Comparison of ENCODE assay signal across 20 cellular contexts in the genomic region with DNA sequence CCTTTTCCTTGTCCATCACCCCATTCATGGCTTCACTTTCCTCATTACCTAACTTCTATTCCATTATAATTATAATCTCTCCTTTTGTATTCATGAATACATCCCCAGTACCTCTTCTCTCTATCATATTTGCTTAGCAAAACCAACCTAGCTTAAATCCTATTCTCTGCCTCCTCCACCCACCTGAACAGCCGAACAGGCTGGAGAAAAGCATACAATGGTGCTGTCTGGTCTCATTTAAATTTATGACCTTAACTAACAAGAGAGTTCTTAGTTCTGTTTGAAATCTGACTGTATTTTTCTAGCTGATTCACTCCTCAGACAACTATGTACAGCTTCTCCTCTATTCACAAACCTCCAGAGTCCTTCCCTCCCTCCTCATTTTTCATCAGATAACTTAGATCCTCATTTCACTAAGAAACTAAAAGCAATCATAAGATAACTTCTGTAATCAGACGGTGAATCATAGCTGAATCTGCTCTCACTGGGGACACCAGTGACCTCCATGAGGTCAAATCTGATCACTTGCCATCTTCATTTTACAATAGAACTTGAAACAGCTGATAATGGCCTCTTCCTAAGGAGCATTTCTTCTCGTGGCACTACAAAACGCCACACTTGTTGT.
"Had no signal": no experiment of that assay in that cellular context is flagged by ENCODE, and none has a peak within 500 bp of the region (broad histone marks: within the 10 kb centered on the region; RNA-seq: fewer than 3 reads in every experiment).

No MANE protein-coding gene starts in this region.

- H3K27ac Mint-ChIP-seq: activated CD8-positive, alpha-beta memory T cell treated with anti-CD3 and anti-CD28 coated beads, Interleukin-2, amount 10 ng/mL, durations not matched to agents 7 days and 5 days; activated naive CD8-positive, alpha-beta T cell; endodermal cell; immature natural killer cell; natural killer cell had no signal

- H3K36me3 ChIP-seq: prostate gland, right lobe of liver, suprapubic skin, upper lobe of left lung had no signal

- H3K27me3 Mint-ChIP-seq: activated CD8-positive, alpha-beta memory T cell treated with anti-CD3 and anti-CD28 coated beads, Interleukin-2, amount 10 ng/mL, durations not matched to agents 7 days and 5 days; activated naive CD8-positive, alpha-beta T cell had no signal

- ATAC-seq: activated CD4-positive, CD25-positive, alpha-beta regulatory T cell treated with anti-CD3 and anti-CD28 coated beads, Interleukin-2, amount 50 U/mL, for 24 hours; activated CD8-positive, alpha-beta memory T cell treated with anti-CD3 and anti-CD28 coated beads, Interleukin-2, amount 10 ng/mL, durations not matched to agents 7 days and 5 days; esophagus mucosa; left cardiac atrium; right lobe of liver; stimulated activated naive CD8-positive, alpha-beta T cell treated with anti-CD3 and anti-CD28 coated beads, Interleukin-15, Interleukin-2, amounts not matched to agents 100 U/mL and 50 U/mL, for 24 hours had no signal

- H3K9me3 Mint-ChIP-seq: endodermal cell, natural killer cell had no signal

- H3K4me3 ChIP-seq: lung, prostate gland, right lobe of liver, suprapubic skin, upper lobe of left lung had no signal

- H3K27ac ChIP-seq: prostate gland, right lobe of liver, suprapubic skin, upper lobe of left lung had no signal

- H3K36me3 Mint-ChIP-seq: natural killer cell had no signal

- H3K9me3 ChIP-seq: prostate gland, right lobe of liver, suprapubic skin, upper lobe of left lung had no signal

- H3K27me3 ChIP-seq: right lobe of liver, suprapubic skin, upper lobe of left lung had no signal

- DNase-seq: activated CD4-positive, alpha-beta T cell treated with anti-CD3 and anti-CD28 coated beads, Interleukin-2, amount 50 U/mL, for 4 hours; activated CD8-positive, alpha-beta memory T cell treated with anti-CD3 and anti-CD28 coated beads, Interleukin-2, amount 10 ng/mL, durations not matched to agents 7 days and 5 days; activated gamma-delta T cell; activated T-cell treated with anti-CD3 and anti-CD28 coated beads, Interleukin-2, amount 50 U/mL, for 48 hours; anterior cingulate cortex; endodermal cell; immature natural killer cell; left cardiac atrium; natural killer cell; occipital lobe; right lobe of liver; stimulated activated CD4-positive, alpha-beta T cell treated with anti-CD3 and anti-CD28 coated beads, Interleukin-12 subunit alpha, Interleukin-12 subunit beta, amount 100 ng/mL, for 4 hours; stimulated activated naive CD8-positive, alpha-beta T cell treated with anti-CD3 and anti-CD28 coated beads, Interleukin-15, Interleukin-2, amounts not matched to agents 100 U/mL and 50 U/mL, for 24 hours; upper lobe of left lung had no signal

- H3K4me3 Mint-ChIP-seq: activated CD8-positive, alpha-beta memory T cell treated with anti-CD3 and anti-CD28 coated beads, Interleukin-2, amount 10 ng/mL, durations not matched to agents 7 days and 5 days; activated naive CD8-positive, alpha-beta T cell; endodermal cell; immature natural killer cell; natural killer cell had no signal

- H3K4me1 ChIP-seq: prostate gland, suprapubic skin, upper lobe of left lung had no signal
